Comparison of ENCODE assay signal across 9 cellular contexts in genomic region chr1:36486436-36487335, GRCh38. TPM values are rescaled to one million over a fixed set of nuclear protein-coding genes. Genes with fewer than 3 reads are reported as not detected.
DNase-seq lines count a peak whose midpoint lies in the region; ATAC-seq and TF ChIP-seq lines count a peak whose summit lies in the region.
"Had no signal": no experiment of that assay in that cellular context is flagged by ENCODE, and none has a peak within 500 bp of the region (broad histone marks: within the 10 kb centered on the region; RNA-seq: fewer than 3 reads in every experiment).

No MANE protein-coding gene starts in this region.

- peaks cover 0 to 3% (median 0%) of the 10 kb centered on the region in 7 donors for H3K9me3 Mint-ChIP-seq in CD14-positive monocyte

- H3K9ac ChIP-seq in mucosa of rectum (ENCODE audit: low read depth in 1 of 2, low read length in 2 of 2): peak overlapping the region in 1 of 2 donors; percentile 14
- H3K9ac ChIP-seq: BLaER1 had no signal

- H3K4me1 ChIP-seq in mucosa of rectum (ENCODE audit: control insufficient read depth in 2 of 2, insufficient read depth in 2 of 2, low read length in 2 of 2): peaks cover 0 to 3% of the 10 kb centered on the region in 2 donors

- DNase-seq in CD14-positive monocyte (ENCODE audit: low spot score) (peak; percentile 93), NCI-H748 (lab: John Stamatoyannopoulos, UW; ENCODE audit: unreplicated experiment) (peak; percentile 77), caudate nucleus (lab: John Stamatoyannopoulos, UW) (peak in 26 of 61 donors; percentile 3 to 50 (median 19)), NCI-H187 (lab: John Stamatoyannopoulos, UW) (no peak)
- DNase-seq in stimulated activated CD4-positive, alpha-beta T cell treated with anti-CD3 and anti-CD28 coated beads, Interleukin-1b, Interleukin-23, amount 100 ng/mL, for 48 hours: no peak

- H3K36me3 Mint-ChIP-seq in CD14-positive monocyte: peaks cover under 1 to 11% of the 10 kb centered on the region in 2 donors

- H3K36me3 ChIP-seq in mucosa of rectum (ENCODE audit: control insufficient read depth in 2 of 2, insufficient read depth in 2 of 2, low read length in 2 of 2): no peaks in the 10 kb centered on the region
- H3K36me3 ChIP-seq: BLaER1 had no signal

- ATAC-seq in GM21360 (IDR thresholded peaks at IDR 0.05; ENCODE audit: unreplicated experiment): no peak
- ATAC-seq in HG03460 (IDR thresholded peaks at IDR 0.05; ENCODE audit: unreplicated experiment): no peak

- peak overlapping the region; percentile 21 to 86 for H3K4me3 Mint-ChIP-seq in CD14-positive monocyte

- peaks cover 0 to 3% of the 10 kb centered on the region in 2 donors for H3K27me3 ChIP-seq in mucosa of rectum (ENCODE audit: control insufficient read depth in 2 of 2, insufficient read depth in 2 of 2, low read length in 2 of 2)
- H3K27me3 ChIP-seq: BLaER1 had no signal

- intact Hi-C loops in CD14-positive monocyte (cut with micrococcal nuclease): loop anchor here in 1 of 2 donors (2.0 kb wide), 1 partner anchor 22 kb away; the partner anchor contains the start of gene MRPS15

- H3K27ac Mint-ChIP-seq in CD14-positive monocyte: peak overlapping the region; percentile 98 to 100 (median 99)

- H3K27me3 Mint-ChIP-seq in CD14-positive monocyte (ENCODE audit: low read depth in 3 of 3): peaks cover 0 to 5% (median 0%) of the 10 kb centered on the region in 3 donors

- H3K4me3 ChIP-seq in mucosa of rectum (ENCODE audit: low read length in 2 of 2): no peak overlapping the region
- H3K4me3 ChIP-seq: BLaER1 had no signal

- H3K4me1 Mint-ChIP-seq in CD14-positive monocyte: peaks cover 77% of the 10 kb centered on the region

- H3K27ac ChIP-seq in caudate nucleus (ENCODE audit: low read depth, low read length): peak overlapping the region; percentile 40
- H3K27ac ChIP-seq in mucosa of rectum (ENCODE audit: low read depth in 2 of 2, low read length in 2 of 2): peak overlapping the region; percentile 55 to 65
- H3K27ac ChIP-seq: BLaER1 had no signal

- no peaks in the 10 kb centered on the region for H3K9me3 ChIP-seq in mucosa of rectum (ENCODE audit: control insufficient read depth in 2 of 2, low read length in 2 of 2)
- H3K9me3 ChIP-seq: BLaER1 had no signal

- no peak for TF ChIP-seq CTCF in CD14-positive monocyte (IDR thresholded peaks at IDR 0.05)

RNA-seq across cellular contexts. Expression of gene CSF3R, which starts 4.0 kb away (rescaled TPM):
- 100 to 1,000 TPM; 270 to 447 TPM for polyA plus RNA-seq in CD14-positive monocyte

RNA-seq across cellular contexts. Expression of gene MRPS15, which starts 22.5 kb away (rescaled TPM):
- 10 to 100 TPM; 66.4 to 68.1 TPM for polyA plus RNA-seq in CD14-positive monocyte

RNA-seq across cellular contexts. Expression of gene OSCP1, which starts 36.4 kb away (rescaled TPM):
- under 1 TPM in 1 of 2 donors, not detected in 1; 0.82 TPM for polyA plus RNA-seq in CD14-positive monocyte

Comparison
In these comparisons a context has a peak if more than half of its experiments do, and no peak if none do; other contexts are left out.
1. DNase-seq: peak in CD14-positive monocyte (single experiment) and NCI-H748 (single experiment); none in stimulated activated CD4-positive, alpha-beta T cell treated with anti-CD3 and anti-CD28 coated beads, Interleukin-1b, Interleukin-23, amount 100 ng/mL, for 48 hours (single experiment) and NCI-H187 (0 of 2).